Comparison of ENCODE assay signal across 9 cellular contexts in genomic region chr19:41426116-41426841, GRCh38. TPM values are rescaled to one million over a fixed set of nuclear protein-coding genes. Genes with fewer than 3 reads are reported as not detected.
DNase-seq lines count a peak whose midpoint lies in the region; TF ChIP-seq lines count a peak whose summit lies in the region.
"Had no signal": no experiment of that assay in that cellular context is flagged by ENCODE, and none has a peak within 500 bp of the region (broad histone marks: within the 10 kb centered on the region; RNA-seq: fewer than 3 reads in every experiment).

No MANE protein-coding gene starts in this region.

- POLR2A ChIA-PET in activated CD4-positive, alpha-beta T cell treated with anti-CD3 and anti-CD28 coated beads, Interleukin-2, amount 10 ng/mL, durations not matched to agents 7 days and 5 days (lab: Charles Lee) = interaction anchor here (0.7 kb wide), 1 partner anchor 193 kb away, joined by 5 read pairs; no protein-coding TSS in a partner anchor

- H3K4me1 Mint-ChIP-seq in activated CD4-positive, alpha-beta T cell treated with anti-CD3 and anti-CD28 coated beads, Interleukin-2, amount 10 ng/mL, durations not matched to agents 7 days and 5 days = peaks cover 42% of the 10 kb centered on the region
- peaks cover 18% of the 10 kb centered on the region for H3K4me1 Mint-ChIP-seq in endodermal cell
- peaks cover 10% of the 10 kb centered on the region for H3K4me1 Mint-ChIP-seq in chondrocyte (ENCODE audit: low read depth)

- H3K36me3 ChIP-seq in endodermal cell (ENCODE audit: control insufficient read depth, insufficient read depth, low read length) (peaks cover 8% of the 10 kb centered on the region), mucosa of stomach (ENCODE audit: control insufficient read depth, insufficient read depth, low read length) (peaks cover 7% of the 10 kb centered on the region), transverse colon (peaks cover 0 to 6% (median 2%) of the 10 kb centered on the region in 4 donors)
- peaks cover 26% of the 10 kb centered on the region for H3K36me3 ChIP-seq in effector memory CD4-positive, alpha-beta T cell (ENCODE audit: control insufficient read depth, insufficient read depth, low read length)

- H3K4me1 ChIP-seq in endodermal cell (ENCODE audit: control insufficient read depth, insufficient read depth, low read length) = peaks cover 4% of the 10 kb centered on the region
- peaks cover 50% of the 10 kb centered on the region for H3K4me1 ChIP-seq in mucosa of stomach (ENCODE audit: control insufficient read depth, insufficient read depth, low read length)
- H3K4me1 ChIP-seq in transverse colon = peaks cover 20 to 54% (median 46%) of the 10 kb centered on the region in 4 donors
- H3K4me1 ChIP-seq in effector memory CD4-positive, alpha-beta T cell (ENCODE audit: control insufficient read depth, insufficient read depth, low read length, poor library complexity, severe bottlenecking) = peaks cover 23% of the 10 kb centered on the region
- H3K4me1 ChIP-seq: A549 had no signal

- no peak overlapping the region for H3K27ac ChIP-seq in endodermal cell (ENCODE audit: low read depth, low read length)
- H3K27ac ChIP-seq in transverse colon = peak overlapping the region; percentile 86 to 94 (median 90)
- H3K27ac ChIP-seq in effector memory CD4-positive, alpha-beta T cell (ENCODE audit: insufficient read depth, low read length, poor library complexity, severe bottlenecking) = no peak overlapping the region
- H3K27ac ChIP-seq: A549 had no signal

- H3K4me3 ChIP-seq in endodermal cell (ENCODE audit: low read length) = peak overlapping the region; percentile 83
- peak overlapping the region; percentile 83 for H3K4me3 ChIP-seq in mucosa of stomach (ENCODE audit: low read length)
- H3K4me3 ChIP-seq in transverse colon = peak overlapping the region; percentile 46 to 74 (median 60)
- H3K4me3 ChIP-seq in effector memory CD4-positive, alpha-beta T cell (ENCODE audit: insufficient read depth, low read depth, low read length, poor library complexity, severe bottlenecking) = no peak overlapping the region
- H3K4me3 ChIP-seq: A549 had no signal

- intact Hi-C loops in transverse colon (cut with DNase I; ENCODE audit: low total_unique reads) = no loop called here

- TF ChIP-seq EP300 in transverse colon (IDR thresholded peaks at IDR 0.05; ENCODE audit: low read depth) = no peak

- no peaks in the 10 kb centered on the region for H3K27me3 ChIP-seq in endodermal cell (ENCODE audit: control insufficient read depth, insufficient read depth, low read length, poor library complexity, severe bottlenecking)
- H3K27me3 ChIP-seq in mucosa of stomach (ENCODE audit: control insufficient read depth, insufficient read depth, low read length) = no peaks in the 10 kb centered on the region
- no peaks in the 10 kb centered on the region for H3K27me3 ChIP-seq in transverse colon
- no peaks in the 10 kb centered on the region for H3K27me3 ChIP-seq in effector memory CD4-positive, alpha-beta T cell (replicated peaks; ENCODE audit: control insufficient read depth, insufficient read depth, low read length, poor library complexity, severe bottlenecking)

- no peak for DNase-seq in activated CD4-positive, alpha-beta T cell treated with anti-CD3 and anti-CD28 coated beads, Interleukin-2, amount 10 ng/mL, durations not matched to agents 7 days and 5 days
- no peak for DNase-seq in activated CD4-positive, alpha-beta T cell treated with anti-CD3 and anti-CD28 coated beads, Interleukin-2, amount 50 U/mL, for 1 hour
- no peak for DNase-seq in endodermal cell
- no peak for DNase-seq in transverse colon
- no peak for DNase-seq in glomerular visceral epithelial cell (ENCODE audit: extremely low spot score)
- no peak for DNase-seq in chondrocyte (ENCODE audit: low spot score)
- no peak for DNase-seq in effector memory CD4-positive, alpha-beta T cell

- TF ChIP-seq CTCF in endodermal cell (conservative IDR thresholded peaks at IDR 0.05) (no peak), transverse colon (IDR thresholded peaks at IDR 0.05) (no peak), chondrocyte (IDR thresholded peaks at IDR 0.05) (no peak)

- 89 to 99% methylated on average over 24 to 36 of the region's 36 CpGs for WGBS in endodermal cell (ENCODE audit: insufficient coverage in 1 of 2, insufficient read length in 1 of 2), 2 experiments
- WGBS in transverse colon (ENCODE audit: low coverage in 1 of 2), 2 donors = 64% methylated on average over 36 of the region's 36 CpGs; no CpG with 5 or more reads in 1 of the 2 donors

- no peaks in the 10 kb centered on the region for H3K27me3 Mint-ChIP-seq in activated CD4-positive, alpha-beta T cell treated with anti-CD3 and anti-CD28 coated beads, Interleukin-2, amount 10 ng/mL, durations not matched to agents 7 days and 5 days
- H3K27me3 Mint-ChIP-seq in endodermal cell (ENCODE audit: insufficient read depth) (no peaks in the 10 kb centered on the region), chondrocyte (ENCODE audit: low read depth) (no peaks in the 10 kb centered on the region)

- peak overlapping the region; percentile 77 for H3K27ac Mint-ChIP-seq in activated CD4-positive, alpha-beta T cell treated with anti-CD3 and anti-CD28 coated beads, Interleukin-2, amount 10 ng/mL, durations not matched to agents 7 days and 5 days
- H3K27ac Mint-ChIP-seq in endodermal cell = no peak overlapping the region
- H3K27ac Mint-ChIP-seq in chondrocyte (ENCODE audit: unreplicated experiment) = no peak overlapping the region

- H3K9ac ChIP-seq in endodermal cell (ENCODE audit: extremely low read depth, low read length, poor library complexity, severe bottlenecking) (no peak overlapping the region), mucosa of stomach (ENCODE audit: low read length) (peak overlapping the region; percentile 91)

- in situ Hi-C loops in transverse colon (cut with MboI; ENCODE audit: low pct_ligation_motif_present in 1 of 4, low pct_unique_long_range_greater_than_20kb in 1 of 4, low sequenced_read_pairs in 3 of 4) = no loop called here

- H3K9me3 ChIP-seq in endodermal cell (ENCODE audit: control insufficient read depth, low read length) (no peaks in the 10 kb centered on the region), mucosa of stomach (ENCODE audit: control insufficient read depth, low read length) (no peaks in the 10 kb centered on the region), transverse colon (no peaks in the 10 kb centered on the region)
- no peaks in the 10 kb centered on the region for H3K9me3 ChIP-seq in effector memory CD4-positive, alpha-beta T cell (ENCODE audit: control insufficient read depth, low read length)
- H3K9me3 ChIP-seq: A549 had no signal

- H3K4me3 Mint-ChIP-seq in activated CD4-positive, alpha-beta T cell treated with anti-CD3 and anti-CD28 coated beads, Interleukin-2, amount 10 ng/mL, durations not matched to agents 7 days and 5 days = no peak overlapping the region
- H3K4me3 Mint-ChIP-seq in endodermal cell = peak overlapping the region; percentile 74
- no peak overlapping the region for H3K4me3 Mint-ChIP-seq in chondrocyte (ENCODE audit: unreplicated experiment)

- TF ChIP-seq POLR2A in transverse colon (IDR thresholded peaks at IDR 0.05) = no peak

- peaks cover 9% of the 10 kb centered on the region for H3K36me3 Mint-ChIP-seq in activated CD4-positive, alpha-beta T cell treated with anti-CD3 and anti-CD28 coated beads, Interleukin-2, amount 10 ng/mL, durations not matched to agents 7 days and 5 days (ENCODE audit: low read depth)
- peaks cover 27% of the 10 kb centered on the region for H3K36me3 Mint-ChIP-seq in endodermal cell (ENCODE audit: low read depth)
- peaks cover 15% of the 10 kb centered on the region for H3K36me3 Mint-ChIP-seq in chondrocyte (ENCODE audit: low read depth)

- CTCF ChIA-PET in activated CD4-positive, alpha-beta T cell treated with anti-CD3 and anti-CD28 coated beads, Interleukin-2, amount 10 ng/mL, durations not matched to agents 7 days and 5 days (lab: Charles Lee) = no interaction called here

- H3K9me3 Mint-ChIP-seq in activated CD4-positive, alpha-beta T cell treated with anti-CD3 and anti-CD28 coated beads, Interleukin-2, amount 10 ng/mL, durations not matched to agents 7 days and 5 days = no peaks in the 10 kb centered on the region
- H3K9me3 Mint-ChIP-seq in endodermal cell (no peaks in the 10 kb centered on the region), chondrocyte (ENCODE audit: low read depth) (no peaks in the 10 kb centered on the region)

RNA-seq across cellular contexts. Expression of gene B3GNT8, which starts 0.9 kb away (rescaled TPM):
- total RNA-seq in activated CD4-positive, alpha-beta T cell treated with anti-CD3 and anti-CD28 coated beads, Interleukin-2, amount 10 ng/mL, durations not matched to agents 7 days and 5 days = 1 to 10 TPM; 2.1 to 2.2 TPM
- total RNA-seq in endodermal cell = 1 to 10 TPM; 3.9 to 4.7 TPM
- 2.1 TPM for polyA plus RNA-seq in endodermal cell (2013, experiment 1 of 2)
- polyA plus RNA-seq in endodermal cell (2013, experiment 2 of 2) = 2.2 TPM
- total RNA-seq in transverse colon = 100 to 1,000 TPM in 1 of 4 donors, 10 to 100 TPM in 3; 18.5 to 225 (median 49.1) TPM
- 0.23 to 0.70 TPM in 2 of 3 replicates, not detected in the other for total RNA-seq in chondrocyte
- polyA plus RNA-seq: A549 had no signal

RNA-seq across cellular contexts. Expression of gene DMAC2, which starts 13.4 kb away (rescaled TPM):
- 10 to 100 TPM; 48.9 to 54.1 TPM for total RNA-seq in activated CD4-positive, alpha-beta T cell treated with anti-CD3 and anti-CD28 coated beads, Interleukin-2, amount 10 ng/mL, durations not matched to agents 7 days and 5 days
- total RNA-seq in endodermal cell = 10 to 100 TPM; 52.9 to 71.5 TPM
- 82.8 TPM for polyA plus RNA-seq in endodermal cell (2013, experiment 1 of 2)
- 72.9 TPM for polyA plus RNA-seq in endodermal cell (2013, experiment 2 of 2)
- 10 to 100 TPM; 15.9 to 65.8 (median 50.1) TPM for total RNA-seq in transverse colon
- 27.9 to 28.0 TPM (median 28.0 TPM) in 3 replicates for total RNA-seq in chondrocyte

RNA-seq across cellular contexts. Expression of gene ERICH4, which starts 16.7 kb away (rescaled TPM):
- not detected for total RNA-seq in activated CD4-positive, alpha-beta T cell treated with anti-CD3 and anti-CD28 coated beads, Interleukin-2, amount 10 ng/mL, durations not matched to agents 7 days and 5 days
- not detected for total RNA-seq in endodermal cell
- polyA plus RNA-seq in endodermal cell (2013, experiment 1 of 2) = not detected
- not detected for polyA plus RNA-seq in endodermal cell (2013, experiment 2 of 2)
- total RNA-seq in transverse colon = not detected
- total RNA-seq in chondrocyte = not detected in 3 replicates

RNA-seq across cellular contexts. Expression of gene BCKDHA, which starts 28.7 kb away (rescaled TPM):
- total RNA-seq in activated CD4-positive, alpha-beta T cell treated with anti-CD3 and anti-CD28 coated beads, Interleukin-2, amount 10 ng/mL, durations not matched to agents 7 days and 5 days = 10 to 100 TPM; 12.7 TPM
- 10 to 100 TPM; 18.0 to 21.6 TPM for total RNA-seq in endodermal cell
- polyA plus RNA-seq in endodermal cell (2013, experiment 1 of 2) = 44.2 TPM
- 36.3 TPM for polyA plus RNA-seq in endodermal cell (2013, experiment 2 of 2)
- 10 to 100 TPM; 12.0 to 29.9 (median 20.9) TPM for total RNA-seq in transverse colon
- 11.6 to 14.6 TPM (median 14.0 TPM) in 3 replicates for total RNA-seq in chondrocyte

RNA-seq across cellular contexts. Expression of gene EXOSC5, which starts 29.1 kb away (rescaled TPM):
- 10 to 100 TPM; 21.1 to 26.9 TPM for total RNA-seq in activated CD4-positive, alpha-beta T cell treated with anti-CD3 and anti-CD28 coated beads, Interleukin-2, amount 10 ng/mL, durations not matched to agents 7 days and 5 days
- 10 to 100 TPM; 15.7 to 23.6 TPM for total RNA-seq in endodermal cell
- 21.9 TPM for polyA plus RNA-seq in endodermal cell (2013, experiment 1 of 2)
- 19.8 TPM for polyA plus RNA-seq in endodermal cell (2013, experiment 2 of 2)
- total RNA-seq in transverse colon = 10 to 100 TPM in 3 of 4 donors, 1 to 10 TPM in 1; 4.0 to 20.6 (median 10.8) TPM
- total RNA-seq in chondrocyte = 5.5 to 7.6 TPM (median 6.2 TPM) in 3 replicates

Comparison
In these comparisons a context has a peak if more than half of its experiments do, and no peak if none do; other contexts are left out.
1. H3K27ac ChIP-seq: peak in transverse colon (4 of 4); none in endodermal cell (single experiment) and effector memory CD4-positive, alpha-beta T cell (single experiment).